10 cellular contexts compared by ENCODE assay signal in genomic region chr2:235765181-235765820, GRCh38.
DNase-seq lines count a peak whose midpoint lies in the region; ATAC-seq, FAIRE-seq and TF ChIP-seq lines count a peak whose summit lies in the region.
"Had no signal": no experiment of that assay in that cellular context is flagged by ENCODE, and none has a peak within 500 bp of the region (broad histone marks: within the 10 kb centered on the region; RNA-seq: fewer than 3 reads in every experiment).

No MANE protein-coding gene starts in this region.

- H3K4me1 Mint-ChIP-seq in neural progenitor cell: peaks cover 5% of the 10 kb centered on the region

- no peaks in the 10 kb centered on the region for H3K9me3 Mint-ChIP-seq in neural progenitor cell
- H3K9me3 Mint-ChIP-seq: activated T-helper 1 cell treated with anti-CD3 and anti-CD28 coated beads, Interleukin-12 subunit alpha, Interleukin-12 subunit beta, Interleukin-2, Interleukin-4 antibody, amounts not matched to agents 30 ng/mL and 10 ng/mL and 1 ng/mL, durations not matched to agents 14 hours and 24 hours and 36 hours had no signal

- no peak for TF ChIP-seq CTCF in dorsolateral prefrontal cortex (IDR thresholded peaks at IDR 0.05 in 54 of 56, conservative IDR thresholded peaks at IDR 0.05 in 2 of 56; ENCODE audit: low read depth in 1 of 56, partially characterized antibody in 56 of 56)
- TF ChIP-seq CTCF in neural progenitor cell (IDR thresholded peaks at IDR 0.05): no peak
- TF ChIP-seq CTCF in D721Med (IDR thresholded peaks at IDR 0.05; ENCODE audit: insufficient read depth, missing control alignments): no peak

- no peak for FAIRE-seq in D721Med (lab: Jason Lieb, UNC)

- H3K79me2 ChIP-seq in neural progenitor cell (ENCODE audit: low read depth): no peaks in the 10 kb centered on the region

- H3K27me3 ChIP-seq in dorsolateral prefrontal cortex: no peaks in the 10 kb centered on the region
- H3K27me3 ChIP-seq in neural progenitor cell: no peaks in the 10 kb centered on the region

- intact Hi-C loops in dorsolateral prefrontal cortex (cut with DNase I): loop anchor here in 1 of 2 donors (5.0 kb wide), 1 partner anchor 412 kb away; no protein-coding TSS in a partner anchor

- H3K9ac ChIP-seq in neural progenitor cell: no peak overlapping the region

- no peak overlapping the region for H2AFZ ChIP-seq in neural progenitor cell (replicated peaks)

- peaks cover 8% of the 10 kb centered on the region for H3F3A ChIP-seq in neural progenitor cell (ENCODE audit: low read depth)

- peaks cover 12% of the 10 kb centered on the region for H3K36me3 Mint-ChIP-seq in neural progenitor cell

- no peaks in the 10 kb centered on the region for H3K4me1 ChIP-seq in neural progenitor cell
- H3K4me1 ChIP-seq: Caco-2 had no signal

- H3K27me3 Mint-ChIP-seq in neural progenitor cell (ENCODE audit: insufficient read depth, low read depth): peaks cover 6% of the 10 kb centered on the region

- H3K4me3 ChIP-seq in dorsolateral prefrontal cortex (peak overlapping the region in 8 of 59 donors; percentile 11 to 41 (median 28)), neural progenitor cell (no peak overlapping the region)

- H3K4me2 ChIP-seq in neural progenitor cell: no peak overlapping the region

- DNase-seq in Ammon's horn (ENCODE audit: low spot score) (peak; percentile 74), M059J (ENCODE audit: low read depth) (peak; percentile 59), dorsolateral prefrontal cortex (peak in 8 of 10 donors; percentile 56 to 91 (median 78)), nucleus accumbens (lab: John Stamatoyannopoulos, UW) (peak in 29 of 56 donors; percentile 7 to 74 (median 40)), neural progenitor cell (ENCODE audit: low spot score) (no peak), D721Med (ENCODE audit: insufficient read length, low spot score) (no peak)

- no peak overlapping the region for H3K27ac Mint-ChIP-seq in neural progenitor cell
- H3K27ac Mint-ChIP-seq: activated T-helper 1 cell treated with anti-CD3 and anti-CD28 coated beads, Interleukin-12 subunit alpha, Interleukin-12 subunit beta, Interleukin-2, Interleukin-4 antibody, amounts not matched to agents 30 ng/mL and 10 ng/mL and 1 ng/mL, durations not matched to agents 14 hours and 24 hours and 36 hours had no signal

- ATAC-seq in HG03097 (IDR thresholded peaks at IDR 0.05; ENCODE audit: low FRiP score, unreplicated experiment): no peak
- ATAC-seq in GM21367 (IDR thresholded peaks at IDR 0.05; ENCODE audit: unreplicated experiment): no peak

- H3K27ac ChIP-seq in dorsolateral prefrontal cortex (peak overlapping the region in 45 of 59 donors; percentile 12 to 77 (median 51)), neural progenitor cell (no peak overlapping the region)

- no peak overlapping the region for H3K4me3 Mint-ChIP-seq in neural progenitor cell
- H3K4me3 Mint-ChIP-seq: activated T-helper 1 cell treated with anti-CD3 and anti-CD28 coated beads, Interleukin-12 subunit alpha, Interleukin-12 subunit beta, Interleukin-2, Interleukin-4 antibody, amounts not matched to agents 30 ng/mL and 10 ng/mL and 1 ng/mL, durations not matched to agents 14 hours and 24 hours and 36 hours had no signal

- no peaks in the 10 kb centered on the region for H3K36me3 ChIP-seq in neural progenitor cell

- H3K9me3 ChIP-seq in neural progenitor cell (ENCODE audit: low read depth): no peaks in the 10 kb centered on the region
- H3K9me3 ChIP-seq: Caco-2 had no signal

- H4K20me1 ChIP-seq in neural progenitor cell (ENCODE audit: low read depth): peaks cover 18% of the 10 kb centered on the region

Comparison
In these comparisons a context has a peak if more than half of its experiments do, and no peak if none do; other contexts are left out.
1. DNase-seq: peak in Ammon's horn (single experiment), M059J (single experiment), dorsolateral prefrontal cortex (8 of 10) and nucleus accumbens (29 of 56); none in neural progenitor cell (single experiment) and D721Med (single experiment).